Comparison of ENCODE assay signal across 20 cellular contexts in the genomic region with DNA sequence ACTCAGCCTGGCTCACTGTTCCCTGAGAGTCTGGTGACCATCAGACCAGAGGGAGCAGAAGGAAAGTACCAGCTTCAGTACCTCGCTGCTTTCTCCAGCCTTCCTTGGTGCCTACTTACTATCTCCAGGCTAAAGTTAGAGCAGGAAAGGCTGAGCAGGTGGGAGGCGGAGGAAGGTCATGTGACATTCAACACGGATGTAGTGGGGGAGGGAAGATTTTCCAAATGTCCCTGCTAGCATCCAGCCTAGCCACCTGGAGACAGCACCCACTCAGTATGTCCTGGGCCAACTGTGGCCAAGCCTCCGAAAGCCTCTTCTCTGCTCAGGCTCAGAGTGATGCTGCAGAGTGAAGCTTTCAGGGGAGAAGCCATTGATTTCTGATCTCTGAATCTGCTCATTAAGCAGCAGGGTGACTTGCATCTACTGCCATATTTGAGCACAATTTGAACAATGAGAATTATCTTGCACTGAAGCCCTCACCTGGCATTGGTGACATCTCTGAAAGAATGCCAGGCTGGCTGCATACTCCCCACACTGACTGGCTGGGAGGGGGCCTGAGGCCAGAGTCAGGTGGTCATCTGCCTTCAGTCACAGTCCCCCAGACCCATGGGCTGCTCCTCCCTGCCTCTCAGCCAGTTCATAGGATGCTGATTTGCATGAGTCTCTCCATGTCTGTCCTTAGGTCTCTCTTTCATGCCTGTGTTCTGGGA.
A peak's percentile ranks its signal among the peaks of the same experiment; 100 is the strongest.
DNase-seq lines count a peak whose midpoint lies in the region; ATAC-seq and TF ChIP-seq lines count a peak whose summit lies in the region.
"Had no signal": no experiment of that assay in that cellular context is flagged by ENCODE, and none has a peak within 500 bp of the region (broad histone marks: within the 10 kb centered on the region; RNA-seq: fewer than 3 reads in every experiment).

No MANE protein-coding gene starts in this region.

- H2BK15ac ChIP-seq in neuronal stem cell (ENCODE audit: low read length): no peak overlapping the region

- H2AFZ ChIP-seq in neuronal stem cell (ENCODE audit: low read length): no peak overlapping the region

- H3K4me1 ChIP-seq in neuronal stem cell (ENCODE audit: control insufficient read depth in 2 of 2, insufficient read depth in 1 of 2, low read depth in 1 of 2, low read length in 2 of 2) (peaks cover 14 to 31% of the 10 kb centered on the region in 2 donors), mucosa of descending colon (ENCODE audit: low read depth) (no peaks in the 10 kb centered on the region)
- H3K4me1 ChIP-seq: A549, Peyer's patch had no signal

- no peak for ATAC-seq in HG02852 (IDR thresholded peaks at IDR 0.05; ENCODE audit: unreplicated experiment)
- ATAC-seq in mucosa of descending colon: no peak
- ATAC-seq: A549, HepG2, SK-N-SH treated with all-trans-retinoic acid at 6 μM for 48 hours had no signal

- H3K9me3 ChIP-seq in neuronal stem cell (replicated peaks in 1 of 2; ENCODE audit: control insufficient read depth in 2 of 2, insufficient read depth in 1 of 2, low read depth in 1 of 2, low read length in 2 of 2): peaks cover 0 to 2% of the 10 kb centered on the region in 2 donors
- no peaks in the 10 kb centered on the region for H3K9me3 ChIP-seq in mucosa of descending colon
- H3K9me3 ChIP-seq: A549; BLaER1 treated with 17β-estradiol and CSF1 and Interleukin-3, amounts not matched to agents 10 nM and 100 nM; Peyer's patch had no signal

- no peak overlapping the region for H4K91ac ChIP-seq in neuronal stem cell (ENCODE audit: low read depth, low read length, poor library complexity)

- no peak overlapping the region for H3K4me3 ChIP-seq in coronary artery
- no peak overlapping the region for H3K4me3 ChIP-seq in neuronal stem cell (ENCODE audit: low read length in 2 of 2)
- no peak overlapping the region for H3K4me3 ChIP-seq in mucosa of descending colon
- H3K4me3 ChIP-seq: A549; BLaER1 treated with 17β-estradiol and CSF1 and Interleukin-3, amounts not matched to agents 10 nM and 100 nM; Peyer's patch had no signal

- H4K8ac ChIP-seq in neuronal stem cell (ENCODE audit: low read depth, low read length): no peak overlapping the region

- H3K23ac ChIP-seq in neuronal stem cell (ENCODE audit: low read depth, low read length, poor library complexity): no peak overlapping the region

- no peak overlapping the region for H2AK5ac ChIP-seq in neuronal stem cell (ENCODE audit: low read depth, low read length)

- H3K4ac ChIP-seq in neuronal stem cell (ENCODE audit: low read length): no peak overlapping the region

- no peak overlapping the region for H3K4me2 ChIP-seq in neuronal stem cell (ENCODE audit: insufficient read depth, low read length, poor library complexity, severe bottlenecking)
- H3K4me2 ChIP-seq: A549, KMS-11 had no signal

- no CpG with 5 or more reads among the region's 4 CpGs for WGBS in neuronal stem cell (ENCODE audit: extremely low coverage in 2 of 2, insufficient read length in 2 of 2, insufficient replicate concordance in 1 of 2), 2 donors

- H3K14ac ChIP-seq in neuronal stem cell (ENCODE audit: low read length): peak overlapping the region; percentile 10

- DNase-seq in NCI-H82 (lab: John Stamatoyannopoulos, UW): peak; percentile 35
- no peak for DNase-seq in NCI-H82 treated with DMSO at 0.1 percent for 48 hours (lab: John Stamatoyannopoulos, UW; ENCODE audit: unreplicated experiment)
- peak; percentile 32 for DNase-seq in NCI-H146 treated with DMSO at 0.1 percent for 48 hours (lab: John Stamatoyannopoulos, UW; ENCODE audit: unreplicated experiment)
- peak; percentile 54 for DNase-seq in coronary artery (ENCODE audit: low spot score)
- DNase-seq in neuronal stem cell (ENCODE audit: low spot score): no peak
- no peak for DNase-seq in mucosa of descending colon
- DNase-seq: CD8-positive, alpha-beta memory T cell; GF-D8; HFFc6; NCI-H1048; NCI-H1436 treated with DMSO at 0.1 percent for 48 hours; NCI-H2081 treated with DMSO at 0.1 percent for 48 hours; NCI-H774; Peyer's patch had no signal

- H3K36me3 ChIP-seq in neuronal stem cell (replicated peaks in 1 of 2; ENCODE audit: control insufficient read depth in 2 of 2, insufficient read depth in 2 of 2, low read length in 2 of 2) (no peaks in the 10 kb centered on the region), mucosa of descending colon (ENCODE audit: low read depth) (no peaks in the 10 kb centered on the region)
- H3K36me3 ChIP-seq: BLaER1 treated with 17β-estradiol and CSF1 and Interleukin-3, amounts not matched to agents 10 nM and 100 nM; Peyer's patch had no signal

- H3K79me1 ChIP-seq in neuronal stem cell (ENCODE audit: low read depth, low read length): no peaks in the 10 kb centered on the region

- no peak overlapping the region for H3K9ac ChIP-seq in neuronal stem cell (ENCODE audit: low read depth, low read length, poor library complexity)
- H3K9ac ChIP-seq: BLaER1 treated with 17β-estradiol and CSF1 and Interleukin-3, amounts not matched to agents 10 nM and 100 nM; KMS-11 had no signal

- intact Hi-C loops in mucosa of descending colon (cut with DNase I, micrococcal nuclease): no loop called here

- peaks cover 0 to 9% (median 0%) of the 10 kb centered on the region in 3 experiments for H3K27me3 ChIP-seq in neuronal stem cell (ENCODE audit: control insufficient read depth in 3 of 3, insufficient read depth in 3 of 3, low read depth in 1 of 3, low read length in 3 of 3)
- H3K27me3 ChIP-seq: BLaER1 treated with 17β-estradiol and CSF1 and Interleukin-3, amounts not matched to agents 10 nM and 100 nM; Peyer's patch had no signal

- no peak overlapping the region for H2BK12ac ChIP-seq in neuronal stem cell (ENCODE audit: low read length)

- H3K27ac ChIP-seq in coronary artery (no peak overlapping the region), neuronal stem cell (replicated peaks; ENCODE audit: low read length) (peak overlapping the region; percentile 62)
- H3K27ac ChIP-seq: A549; BLaER1 treated with 17β-estradiol and CSF1 and Interleukin-3, amounts not matched to agents 10 nM and 100 nM; KMS-11; Peyer's patch had no signal

- H2BK5ac ChIP-seq in neuronal stem cell (ENCODE audit: low read length): no peak overlapping the region

- no peak for TF ChIP-seq CTCF in coronary artery (IDR thresholded peaks at IDR 0.05)
- no peak for TF ChIP-seq CTCF in mucosa of descending colon (IDR thresholded peaks at IDR 0.05)

- peak overlapping the region; percentile 55 for H3K18ac ChIP-seq in neuronal stem cell (ENCODE audit: low read length)

- no peak overlapping the region for H2BK120ac ChIP-seq in neuronal stem cell (ENCODE audit: low read depth, low read length)

Comparison
In these comparisons a context has a peak if more than half of its experiments do, and no peak if none do; other contexts are left out.
1. DNase-seq: peak in NCI-H82 (single experiment), NCI-H146 treated with DMSO at 0.1 percent for 48 hours (single experiment) and coronary artery (single experiment); none in NCI-H82 treated with DMSO at 0.1 percent for 48 hours (single experiment), neuronal stem cell (single experiment) and mucosa of descending colon (0 of 3).